Comparison of ENCODE assay signal across 9 cellular contexts in the genomic region with DNA sequence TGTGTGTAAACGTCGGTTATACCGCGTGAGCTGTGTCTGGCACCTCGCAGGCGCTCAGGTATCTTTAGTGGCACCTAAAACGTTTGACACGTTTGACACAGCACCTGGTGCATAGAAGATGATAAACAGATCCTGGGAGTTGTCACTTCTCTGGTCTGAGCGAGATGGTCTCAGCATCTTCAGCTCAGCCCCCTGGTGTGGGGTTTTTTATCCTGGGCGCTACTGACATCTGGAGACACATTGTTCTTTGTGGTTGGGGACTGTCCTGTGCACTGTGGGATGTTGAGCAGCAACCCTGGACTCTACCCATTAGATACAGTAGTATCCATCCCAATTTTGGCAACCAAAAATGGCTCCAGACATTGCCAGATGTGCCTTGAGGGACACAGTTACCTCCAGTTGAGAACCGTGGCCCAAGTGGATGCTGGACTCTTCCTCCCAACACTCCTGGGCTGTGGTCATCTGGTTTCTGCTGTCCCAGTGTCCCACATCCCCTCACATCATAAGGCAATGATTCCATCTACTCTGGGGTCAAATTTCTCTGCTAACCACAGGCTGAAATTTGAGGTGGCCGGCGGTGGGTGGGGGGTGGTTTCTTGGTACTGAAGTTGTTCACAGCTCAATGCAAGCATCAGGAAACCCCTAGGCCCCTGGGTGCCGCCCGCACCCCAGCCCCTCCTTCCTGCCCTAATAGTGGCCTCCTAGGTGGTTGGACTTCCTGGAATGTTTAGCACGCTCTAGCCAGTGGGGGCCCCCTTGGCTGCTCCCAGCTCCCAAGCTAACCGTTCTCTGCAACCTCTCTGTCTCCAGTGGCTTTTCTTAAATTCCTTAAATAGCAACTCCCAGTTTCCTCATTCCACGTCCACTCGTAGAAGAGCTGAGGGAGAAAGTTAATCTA.
DNase-seq lines count a peak whose midpoint lies in the region; ATAC-seq, FAIRE-seq and TF ChIP-seq lines count a peak whose summit lies in the region.
"Had no signal": no experiment of that assay in that cellular context is flagged by ENCODE, and none has a peak within 500 bp of the region (broad histone marks: within the 10 kb centered on the region; RNA-seq: fewer than 3 reads in every experiment).

No MANE protein-coding gene starts in this region.

- no peak overlapping the region for H3K4me3 ChIP-seq in naive thymus-derived CD4-positive, alpha-beta T cell (ENCODE audit: low read length)

- peak overlapping the region; percentile 29 for H3K27ac ChIP-seq in naive thymus-derived CD4-positive, alpha-beta T cell (ENCODE audit: low read depth, low read length)
- H3K27ac ChIP-seq: epithelial cell of prostate had no signal

- peak overlapping the region in 6 of 7 donors; percentile 63 to 98 (median 94) for H3K27ac Mint-ChIP-seq in CD14-positive monocyte
- H3K27ac Mint-ChIP-seq in naive thymus-derived CD4-positive, alpha-beta T cell: peak overlapping the region in 6 of 9 donors; percentile 13 to 69 (median 24)

- H3K9me3 ChIP-seq in naive thymus-derived CD4-positive, alpha-beta T cell (ENCODE audit: control insufficient read depth in 2 of 3, low read length in 3 of 3): no peaks in the 10 kb centered on the region

- FAIRE-seq in D721Med (lab: Jason Lieb, UNC): no peak

- POLR2A ChIA-PET in naive thymus-derived CD4-positive, alpha-beta T cell (lab: Charles Lee): no interaction called here

- H3K4me3 Mint-ChIP-seq in CD14-positive monocyte: peak overlapping the region in 1 of 2 donors; percentile 54
- peak overlapping the region in 1 of 10 donors; percentile 9 for H3K4me3 Mint-ChIP-seq in naive thymus-derived CD4-positive, alpha-beta T cell

- intact Hi-C loops in CD14-positive monocyte (cut with micrococcal nuclease): no loop called here
- intact Hi-C loops in naive thymus-derived CD4-positive, alpha-beta T cell (cut with micrococcal nuclease): no loop called here

- peaks cover 47% of the 10 kb centered on the region for H3K4me1 Mint-ChIP-seq in CD14-positive monocyte
- peaks cover 0 to 33% (median 8%) of the 10 kb centered on the region in 7 donors for H3K4me1 Mint-ChIP-seq in naive thymus-derived CD4-positive, alpha-beta T cell

- CTCF ChIA-PET in naive thymus-derived CD4-positive, alpha-beta T cell (lab: Charles Lee): no interaction called here

- H3K36me3 Mint-ChIP-seq in CD14-positive monocyte: peaks cover 55 to 59% of the 10 kb centered on the region in 2 donors
- H3K36me3 Mint-ChIP-seq in naive thymus-derived CD4-positive, alpha-beta T cell: peaks cover 12 to 49% (median 22%) of the 10 kb centered on the region in 5 donors

- DNase-seq in CD14-positive monocyte (ENCODE audit: low spot score): no peak
- peak; percentile 63 for DNase-seq in KG1 (lab: John Stamatoyannopoulos, UW)
- peak; percentile 90 for DNase-seq in dedifferentiated amniotic fluid mesenchymal stem cell (ENCODE audit: extremely low spot score)
- no peak for DNase-seq in naive thymus-derived CD4-positive, alpha-beta T cell
- no peak for DNase-seq in D721Med (ENCODE audit: insufficient read length, low spot score)
- no peak for DNase-seq in NCI-H345 (lab: John Stamatoyannopoulos, UW)
- DNase-seq in NCI-H2081 treated with DMSO at 0.1 percent for 48 hours (lab: John Stamatoyannopoulos, UW): no peak

- peaks cover 0 to 78% (median 6%) of the 10 kb centered on the region in 3 experiments for H3K36me3 ChIP-seq in naive thymus-derived CD4-positive, alpha-beta T cell (ENCODE audit: control insufficient read depth in 2 of 3, insufficient read depth in 3 of 3, low read length in 3 of 3)

- TF ChIP-seq CTCF in CD14-positive monocyte (IDR thresholded peaks at IDR 0.05) (no peak), D721Med (IDR thresholded peaks at IDR 0.05; ENCODE audit: insufficient read depth, missing control alignments) (no peak)

- peaks cover 0 to 1% (median 0%) of the 10 kb centered on the region in 7 donors for H3K9me3 Mint-ChIP-seq in CD14-positive monocyte
- peaks cover 0 to 2% (median 0%) of the 10 kb centered on the region in 11 donors for H3K9me3 Mint-ChIP-seq in naive thymus-derived CD4-positive, alpha-beta T cell

- H3K4me1 ChIP-seq in naive thymus-derived CD4-positive, alpha-beta T cell (ENCODE audit: control insufficient read depth in 2 of 2, insufficient read depth in 2 of 2, low read length in 2 of 2): no peaks in the 10 kb centered on the region

- H3K27me3 Mint-ChIP-seq in CD14-positive monocyte (ENCODE audit: low read depth in 3 of 3): no peaks in the 10 kb centered on the region
- no peaks in the 10 kb centered on the region for H3K27me3 Mint-ChIP-seq in naive thymus-derived CD4-positive, alpha-beta T cell

- ATAC-seq in naive thymus-derived CD4-positive, alpha-beta T cell: no peak
- ATAC-seq in GM21723 (IDR thresholded peaks at IDR 0.05; ENCODE audit: unreplicated experiment): no peak

- H3K27me3 ChIP-seq in naive thymus-derived CD4-positive, alpha-beta T cell (ENCODE audit: control insufficient read depth in 2 of 2, insufficient read depth in 2 of 2, low read length in 2 of 2): no peaks in the 10 kb centered on the region

Comparison
In these comparisons a context has a peak if more than half of its experiments do, and no peak if none do; other contexts are left out.
1. DNase-seq: peak in KG1 (single experiment) and dedifferentiated amniotic fluid mesenchymal stem cell (single experiment); none in CD14-positive monocyte (single experiment), naive thymus-derived CD4-positive, alpha-beta T cell (0 of 9), D721Med (single experiment), NCI-H345 (single experiment) and NCI-H2081 treated with DMSO at 0.1 percent for 48 hours (single experiment).